In genomic region chr6:170311696-170312095, GRCh38 we compare ENCODE assay signal across 19 cellular contexts. TPM values are rescaled to one million over a fixed set of nuclear protein-coding genes. Genes with fewer than 3 reads are reported as not detected.
"Had no signal": no experiment of that assay in that cellular context is flagged by ENCODE, and none has a peak within 500 bp of the region (broad histone marks: within the 10 kb centered on the region; RNA-seq: fewer than 3 reads in every experiment).

No MANE protein-coding gene starts in this region.

- H3K27me3 Mint-ChIP-seq: activated naive CD8-positive, alpha-beta T cell treated with anti-CD3 and anti-CD28 coated beads, Interleukin-2, amount 10 ng/mL, durations not matched to agents 7 days and 5 days; memory B cell; T-cell had no signal

- H3K9me3 ChIP-seq: heart right ventricle, tibial artery had no signal

- H3K36me3 ChIP-seq: tibial artery had no signal

- H3K27ac Mint-ChIP-seq: activated naive CD8-positive, alpha-beta T cell treated with anti-CD3 and anti-CD28 coated beads, Interleukin-2, amount 10 ng/mL, durations not matched to agents 7 days and 5 days; activated T-helper 1 cell treated with anti-CD3 and anti-CD28 coated beads, Interleukin-12 subunit alpha, Interleukin-12 subunit beta, Interleukin-2, Interleukin-4 antibody, amounts not matched to agents 30 ng/mL and 10 ng/mL and 1 ng/mL, durations not matched to agents 14 hours and 24 hours and 36 hours; memory B cell; T-cell had no signal

- H3K9ac ChIP-seq: parathyroid adenoma had no signal

- H3K9me3 Mint-ChIP-seq: activated naive CD8-positive, alpha-beta T cell treated with anti-CD3 and anti-CD28 coated beads, Interleukin-2, amount 10 ng/mL, durations not matched to agents 7 days and 5 days; activated T-helper 1 cell treated with anti-CD3 and anti-CD28 coated beads, Interleukin-12 subunit alpha, Interleukin-12 subunit beta, Interleukin-2, Interleukin-4 antibody, amounts not matched to agents 30 ng/mL and 10 ng/mL and 1 ng/mL, durations not matched to agents 14 hours and 24 hours and 36 hours; immature natural killer cell; memory B cell; T-cell had no signal

- H3K4me3 ChIP-seq: coronary artery, heart right ventricle, tibial artery had no signal

- H2AFZ ChIP-seq: parathyroid adenoma had no signal

- ATAC-seq: heart right ventricle, SK-N-SH treated with all-trans-retinoic acid at 6 μM for 48 hours, T-cell had no signal

- H3K27me3 ChIP-seq: heart right ventricle, tibial artery had no signal

- DNase-seq: activated CD4-positive, alpha-beta T cell treated with anti-CD3 and anti-CD28 coated beads, Interleukin-2, amount 50 U/mL, for 1 hour; activated CD8-positive, alpha-beta memory T cell treated with anti-CD3 and anti-CD28 coated beads, Interleukin-2, amount 50 U/mL, for 4 hours; activated naive CD8-positive, alpha-beta T cell treated with anti-CD3 and anti-CD28 coated beads, Interleukin-2, amount 10 ng/mL, durations not matched to agents 7 days and 5 days; amygdala; caudate nucleus; heart right ventricle; immature natural killer cell; stimulated activated CD4-positive, alpha-beta T cell treated with anti-CD3 and anti-CD28 coated beads, Interleukin-1b, Interleukin-23, amount 100 ng/mL, for 48 hours; stimulated activated CD8-positive, alpha-beta memory T cell treated with anti-CD3 and anti-CD28 coated beads, Interleukin-4, amount 100 ng/mL, for 48 hours; stimulated activated naive CD4-positive, alpha-beta T cell treated with Interleukin-2 at 50 U/mL for 16 hours; substantia nigra; T-cell; T-helper 9 cell; tibial artery had no signal

- H3K4me3 Mint-ChIP-seq: activated naive CD8-positive, alpha-beta T cell treated with anti-CD3 and anti-CD28 coated beads, Interleukin-2, amount 10 ng/mL, durations not matched to agents 7 days and 5 days; activated T-helper 1 cell treated with anti-CD3 and anti-CD28 coated beads, Interleukin-12 subunit alpha, Interleukin-12 subunit beta, Interleukin-2, Interleukin-4 antibody, amounts not matched to agents 30 ng/mL and 10 ng/mL and 1 ng/mL, durations not matched to agents 14 hours and 24 hours and 36 hours; immature natural killer cell; memory B cell had no signal

- H3K27ac ChIP-seq: coronary artery, heart right ventricle, parathyroid adenoma, tibial artery had no signal

RNA-seq across cellular contexts. Expression of gene DLL1, which starts 20.8 kb away (rescaled TPM):
- total RNA-seq: activated T-helper 1 cell treated with anti-CD3 and anti-CD28 coated beads, Interleukin-12 subunit alpha, Interleukin-12 subunit beta, Interleukin-2, Interleukin-4 antibody, amounts not matched to agents 30 ng/mL and 10 ng/mL and 1 ng/mL, durations not matched to agents 14 hours and 24 hours and 36 hours had no signal
